In the genomic region with DNA sequence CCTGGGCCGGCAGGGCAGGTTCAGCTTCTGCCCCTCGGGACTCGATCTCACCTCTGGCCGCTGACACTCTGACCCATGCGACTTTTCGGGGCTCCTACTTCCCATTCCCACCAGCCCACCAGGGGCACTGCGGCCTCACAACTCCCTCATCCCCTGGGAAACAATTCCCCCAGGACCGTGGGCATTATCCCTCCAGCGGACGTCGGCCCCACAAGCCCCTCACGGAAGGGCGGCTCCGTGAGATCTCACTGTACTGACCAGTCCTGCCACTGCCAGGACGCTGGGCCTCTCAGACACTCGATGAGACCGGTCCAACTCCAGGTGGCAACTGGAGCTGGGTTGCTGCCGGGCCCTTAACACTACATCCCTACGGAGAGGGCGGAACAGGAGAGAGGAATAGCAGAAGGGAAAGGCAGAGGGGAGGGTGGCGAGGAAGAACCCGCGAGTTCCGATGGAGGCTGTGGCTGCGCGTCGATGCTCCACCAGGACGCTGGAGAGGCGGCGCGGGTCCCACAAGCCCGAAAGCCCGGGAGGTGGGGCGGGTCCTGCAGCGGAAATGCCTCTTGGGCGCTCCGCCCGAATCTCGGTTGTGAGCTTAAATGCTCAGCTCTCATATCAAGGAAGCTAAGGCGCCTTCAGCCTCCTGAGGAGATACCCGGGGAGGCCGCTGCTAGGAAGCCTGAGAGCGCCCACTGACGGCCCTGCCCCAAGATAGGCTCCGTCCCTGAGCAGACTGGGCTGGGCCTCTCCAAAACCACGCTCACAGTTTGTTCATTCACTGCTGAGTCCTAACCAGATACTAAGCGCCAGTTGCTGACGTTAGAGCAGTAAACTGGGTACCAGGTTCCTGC, we compare ENCODE assay signal across 8 cellular contexts. TPM values are rescaled to one million over a fixed set of nuclear protein-coding genes. Genes with fewer than 3 reads are reported as not detected.
DNase-seq lines count a peak whose midpoint lies in the region; TF ChIP-seq lines count a peak whose summit lies in the region.

No MANE protein-coding gene starts in this region.

- TF ChIP-seq CTCF in glutamatergic neuron (IDR thresholded peaks at IDR 0.05; ENCODE audit: partially characterized antibody, unreplicated experiment) (no peak), BE2C (IDR thresholded peaks at IDR 0.05; ENCODE audit: low read depth, low read length) (no peak), WERI-Rb-1 (IDR thresholded peaks at IDR 0.05; ENCODE audit: low read depth, low read length) (no peak)

- peaks cover 4% of the 10 kb centered on the region for H3K36me3 Mint-ChIP-seq in glutamatergic neuron (ENCODE audit: unreplicated experiment)

- H3K27me3 ChIP-seq in BE2C: no peaks in the 10 kb centered on the region
- no peaks in the 10 kb centered on the region for H3K27me3 ChIP-seq in WERI-Rb-1 (ENCODE audit: insufficient read depth, low read depth, severe bottlenecking)

- DNase-seq in ELR (ENCODE audit: low read depth): peak; percentile 87
- peak; percentile 43 for DNase-seq in activated T-cell treated with anti-CD3 and anti-CD28 coated beads, Interleukin-2, amount 50 U/mL, for 1 hour
- DNase-seq in glutamatergic neuron: peak; percentile 18
- peak; percentile 43 for DNase-seq in stimulated activated CD4-positive, alpha-beta T cell treated with anti-CD3 and anti-CD28 coated beads, Interleukin-4, amount 100 ng/mL, for 1 hour
- no peak for DNase-seq in NCI-H524 (lab: John Stamatoyannopoulos, UW)
- DNase-seq in BE2C: no peak
- DNase-seq in WERI-Rb-1: no peak
- DNase-seq in OCI-M1 (lab: John Stamatoyannopoulos, UW): no peak

- H3K36me3 ChIP-seq in BE2C: no peaks in the 10 kb centered on the region
- no peaks in the 10 kb centered on the region; the same call in 1 of the 2 replicates for H3K36me3 ChIP-seq in WERI-Rb-1

- H3K9me3 ChIP-seq in BE2C (no peaks in the 10 kb centered on the region), WERI-Rb-1 (ENCODE audit: severe bottlenecking) (no peaks in the 10 kb centered on the region)

- no peak overlapping the region for H3K4me3 Mint-ChIP-seq in glutamatergic neuron (ENCODE audit: unreplicated experiment)

- H3K4me3 ChIP-seq in BE2C (ENCODE audit: low read depth, low read length) (no peak overlapping the region), WERI-Rb-1 (ENCODE audit: low read depth, low read length) (no peak overlapping the region)

- no peaks in the 10 kb centered on the region for H3K9me3 Mint-ChIP-seq in glutamatergic neuron (ENCODE audit: unreplicated experiment)

- no peaks in the 10 kb centered on the region for H3K4me1 ChIP-seq in BE2C

- no peak overlapping the region for H3K27ac Mint-ChIP-seq in glutamatergic neuron (ENCODE audit: unreplicated experiment)

- no peaks in the 10 kb centered on the region for H3K27me3 Mint-ChIP-seq in glutamatergic neuron (ENCODE audit: unreplicated experiment)

- H3K27ac ChIP-seq in WERI-Rb-1: no peak overlapping the region

- no peaks in the 10 kb centered on the region for H3K4me1 Mint-ChIP-seq in glutamatergic neuron (ENCODE audit: low read depth, unreplicated experiment)

RNA-seq across cellular contexts. Expression of gene VCP, which starts 36.3 kb away (rescaled TPM):
- total RNA-seq in glutamatergic neuron (ENCODE audit: unreplicated experiment): 297 TPM
- 117 TPM for polyA plus RNA-seq in BE2C (2012; ENCODE audit: insufficient read depth, insufficient read length, low read depth)

RNA-seq across cellular contexts. Expression of gene FANCG, which starts 43.7 kb away (rescaled TPM):
- 49.0 TPM for total RNA-seq in glutamatergic neuron (ENCODE audit: unreplicated experiment)
- 9.5 TPM for polyA plus RNA-seq in BE2C (2012; ENCODE audit: insufficient read depth, insufficient read length, low read depth)

RNA-seq across cellular contexts. Expression of gene DNAJB5, which starts 46.5 kb away (rescaled TPM):
- total RNA-seq in glutamatergic neuron (ENCODE audit: unreplicated experiment): 137 TPM
- polyA plus RNA-seq in BE2C (2012; ENCODE audit: insufficient read depth, insufficient read length, low read depth): 12.4 TPM

Comparison
In these comparisons a context has a peak if more than half of its experiments do, and no peak if none do; other contexts are left out.
1. DNase-seq: peak in ELR (single experiment), activated T-cell treated with anti-CD3 and anti-CD28 coated beads, Interleukin-2, amount 50 U/mL, for 1 hour (single experiment), glutamatergic neuron (single experiment) and stimulated activated CD4-positive, alpha-beta T cell treated with anti-CD3 and anti-CD28 coated beads, Interleukin-4, amount 100 ng/mL, for 1 hour (single experiment); none in NCI-H524 (0 of 2), BE2C (single experiment), WERI-Rb-1 (single experiment) and OCI-M1 (single experiment).